ENCODE assay signal across 8 cellular contexts in the genomic region with DNA sequence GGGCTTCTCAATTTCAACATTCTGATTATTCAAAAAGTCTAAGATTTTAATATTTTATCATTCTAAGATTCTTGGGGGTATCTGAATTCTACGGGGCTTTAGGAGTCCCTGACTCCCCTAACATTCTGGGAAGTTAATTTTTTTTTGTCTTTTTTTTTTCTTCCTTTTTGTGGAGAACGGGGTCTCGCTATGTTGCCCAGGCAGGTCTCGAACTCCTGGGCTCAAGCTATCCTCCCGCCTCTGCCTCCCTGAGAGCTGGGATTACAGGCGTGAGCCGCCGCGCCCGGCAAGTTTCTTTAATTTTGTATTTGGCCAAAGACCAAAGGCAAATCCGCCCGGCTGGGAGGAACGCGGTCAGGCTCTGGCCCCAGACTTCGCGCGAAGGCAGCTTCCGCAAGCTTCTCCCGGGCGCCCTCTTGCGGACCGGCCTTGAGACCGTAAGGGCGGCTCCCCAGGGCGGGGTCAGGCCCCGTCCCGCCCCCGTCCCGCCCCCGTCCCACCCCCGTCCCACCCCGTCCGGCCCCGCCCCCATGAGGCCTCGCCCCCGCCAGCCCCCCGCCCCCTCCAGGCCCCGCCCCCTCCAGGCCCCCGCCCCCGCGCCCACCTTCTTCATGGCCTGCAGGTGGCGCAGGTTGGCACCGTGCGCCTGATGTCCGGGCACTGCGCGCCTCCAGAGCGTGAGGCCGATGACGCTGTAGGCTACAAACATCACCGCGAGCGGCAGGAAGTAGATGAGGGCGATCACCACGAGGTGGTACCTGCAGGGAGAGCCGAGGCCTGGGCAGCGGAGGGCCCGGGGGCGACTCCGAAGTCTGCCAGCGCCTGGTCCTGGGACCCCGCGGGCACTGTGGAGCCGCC. TPM values are rescaled to one million over a fixed set of nuclear protein-coding genes. Genes with fewer than 3 reads are reported as not detected.
DNase-seq lines count a peak whose midpoint lies in the region; ATAC-seq and TF ChIP-seq lines count a peak whose summit lies in the region.

No MANE protein-coding gene starts in this region.

- WGBS in lower leg skin, 2 donors, result 4 to 26% methylated on average over 5 to 38 of the region's 64 CpGs

- H3K36me3 ChIP-seq in CD4-positive, CD25-positive, alpha-beta regulatory T cell (ENCODE audit: control insufficient read depth, insufficient read depth, low read length), result peaks cover 5% of the 10 kb centered on the region

- peak; percentile 85 to 95 (median 90) for DNase-seq in CD4-positive, CD25-positive, alpha-beta regulatory T cell
- peak; percentile 33 for DNase-seq in NCI-H524 treated with DMSO at 0.1 percent for 48 hours (lab: John Stamatoyannopoulos, UW)
- DNase-seq in activated CD4-positive, alpha-beta T cell treated with anti-CD3 and anti-CD28 coated beads, Interleukin-2, amount 10 ng/mL, durations not matched to agents 7 days and 5 days, result peak; percentile 92
- DNase-seq in dedifferentiated amniotic fluid mesenchymal stem cell (ENCODE audit: extremely low spot score), result peak; percentile 94
- peak; percentile 92 to 99 for DNase-seq in lower leg skin (ENCODE audit: low spot score in 2 of 2)
- peak; percentile 87 to 88 for DNase-seq in stimulated activated CD4-positive, alpha-beta T cell treated with anti-CD3 and anti-CD28 coated beads, Interleukin-4, amount 100 ng/mL, for 4 hours

- H3K9me3 Mint-ChIP-seq in CD4-positive, CD25-positive, alpha-beta regulatory T cell, result no peaks in the 10 kb centered on the region
- H3K9me3 Mint-ChIP-seq in activated CD4-positive, alpha-beta T cell treated with anti-CD3 and anti-CD28 coated beads, Interleukin-2, amount 10 ng/mL, durations not matched to agents 7 days and 5 days, result no peaks in the 10 kb centered on the region

- TF ChIP-seq CTCF in lower leg skin (IDR thresholded peaks at IDR 0.05), result no peak

- no peaks in the 10 kb centered on the region for H3K27me3 Mint-ChIP-seq in CD4-positive, CD25-positive, alpha-beta regulatory T cell
- H3K27me3 Mint-ChIP-seq in activated CD4-positive, alpha-beta T cell treated with anti-CD3 and anti-CD28 coated beads, Interleukin-2, amount 10 ng/mL, durations not matched to agents 7 days and 5 days, result no peaks in the 10 kb centered on the region

- no peaks in the 10 kb centered on the region for H3K27me3 ChIP-seq in CD4-positive, CD25-positive, alpha-beta regulatory T cell (ENCODE audit: control insufficient read depth, insufficient read depth, low read length)

- H3K4me3 Mint-ChIP-seq in CD4-positive, CD25-positive, alpha-beta regulatory T cell, result peak overlapping the region; percentile 43 to 89 (median 74)
- H3K4me3 Mint-ChIP-seq in activated CD4-positive, alpha-beta T cell treated with anti-CD3 and anti-CD28 coated beads, Interleukin-2, amount 10 ng/mL, durations not matched to agents 7 days and 5 days, result peak overlapping the region; percentile 63

- H3K27ac Mint-ChIP-seq in CD4-positive, CD25-positive, alpha-beta regulatory T cell, result peak overlapping the region; percentile 83 to 90 (median 90)
- peak overlapping the region; percentile 88 for H3K27ac Mint-ChIP-seq in activated CD4-positive, alpha-beta T cell treated with anti-CD3 and anti-CD28 coated beads, Interleukin-2, amount 10 ng/mL, durations not matched to agents 7 days and 5 days

- H3K4me3 ChIP-seq in CD4-positive, CD25-positive, alpha-beta regulatory T cell (ENCODE audit: low read depth, low read length), result no peak overlapping the region
- H3K4me3 ChIP-seq in lower leg skin (ENCODE audit: low read depth, poor library complexity, severe bottlenecking), result no peak overlapping the region

- H3K27ac ChIP-seq in CD4-positive, CD25-positive, alpha-beta regulatory T cell (ENCODE audit: insufficient read depth, low read length, poor library complexity, severe bottlenecking), result peak overlapping the region; percentile 91

- peaks cover 0 to 35% (median 12%) of the 10 kb centered on the region in 4 donors for H3K4me1 Mint-ChIP-seq in CD4-positive, CD25-positive, alpha-beta regulatory T cell
- peaks cover 26% of the 10 kb centered on the region for H3K4me1 Mint-ChIP-seq in activated CD4-positive, alpha-beta T cell treated with anti-CD3 and anti-CD28 coated beads, Interleukin-2, amount 10 ng/mL, durations not matched to agents 7 days and 5 days

- POLR2A ChIA-PET in activated CD4-positive, alpha-beta T cell treated with anti-CD3 and anti-CD28 coated beads, Interleukin-2, amount 10 ng/mL, durations not matched to agents 7 days and 5 days (lab: Charles Lee), result no interaction called here

- intact Hi-C loops in lower leg skin (cut with DNase I; ENCODE audit: low total_unique reads), result loop anchor here (10.0 kb wide), 1 partner anchor 226 kb away; a partner anchor contains a TSS

- peaks cover 15% of the 10 kb centered on the region for H3K4me1 ChIP-seq in CD4-positive, CD25-positive, alpha-beta regulatory T cell (ENCODE audit: control insufficient read depth, insufficient read depth, low read length, poor library complexity, severe bottlenecking)

- peaks cover 4% of the 10 kb centered on the region for H3K36me3 Mint-ChIP-seq in CD4-positive, CD25-positive, alpha-beta regulatory T cell
- H3K36me3 Mint-ChIP-seq in activated CD4-positive, alpha-beta T cell treated with anti-CD3 and anti-CD28 coated beads, Interleukin-2, amount 10 ng/mL, durations not matched to agents 7 days and 5 days (ENCODE audit: low read depth), result peaks cover 2% of the 10 kb centered on the region

- peak; percentile 93 for ATAC-seq in CD4-positive, CD25-positive, alpha-beta regulatory T cell (ENCODE audit: low read depth in 2 of 2)
- ATAC-seq in GM19328 (IDR thresholded peaks at IDR 0.05; ENCODE audit: unreplicated experiment) (peak; percentile 74), HG03460 (IDR thresholded peaks at IDR 0.05; ENCODE audit: unreplicated experiment) (peak; percentile 83)

- no peaks in the 10 kb centered on the region for H3K9me3 ChIP-seq in CD4-positive, CD25-positive, alpha-beta regulatory T cell (ENCODE audit: control insufficient read depth in 2 of 2, low read length in 2 of 2)

- no peak for TF ChIP-seq POLR2A in lower leg skin (IDR thresholded peaks at IDR 0.05)

- CTCF ChIA-PET in activated CD4-positive, alpha-beta T cell treated with anti-CD3 and anti-CD28 coated beads, Interleukin-2, amount 10 ng/mL, durations not matched to agents 7 days and 5 days (lab: Charles Lee), result interaction anchor here (0.5 to 5.9 kb wide), 38 partner anchors 10 to 997 kb away, joined by 3 to 37 read pairs (median 4); a partner anchor contains a TSS

RNA-seq across cellular contexts. Expression of a gene that starts 8.2 kb away (rescaled TPM):
- total RNA-seq in CD4-positive, CD25-positive, alpha-beta regulatory T cell, result not detected
- polyA plus RNA-seq in CD4-positive, CD25-positive, alpha-beta regulatory T cell, result under 1 TPM in 2 of 4 donors, not detected in 2; 0.13 to 0.14 TPM
- not detected for total RNA-seq in activated CD4-positive, alpha-beta T cell treated with anti-CD3 and anti-CD28 coated beads, Interleukin-2, amount 10 ng/mL, durations not matched to agents 7 days and 5 days
- 1 to 10 TPM in 2 of 4 donors, under 1 TPM in 1, not detected in 1; 0.29 to 1.8 (median 1.7) TPM for total RNA-seq in lower leg skin

RNA-seq across cellular contexts. Expression of a gene that starts 42.7 kb away (rescaled TPM):
- total RNA-seq in CD4-positive, CD25-positive, alpha-beta regulatory T cell, result 4.3 TPM
- polyA plus RNA-seq in CD4-positive, CD25-positive, alpha-beta regulatory T cell, result 1 to 10 TPM; 1.5 to 6.0 (median 3.1) TPM
- 1 to 10 TPM; 3.6 to 4.2 TPM for total RNA-seq in activated CD4-positive, alpha-beta T cell treated with anti-CD3 and anti-CD28 coated beads, Interleukin-2, amount 10 ng/mL, durations not matched to agents 7 days and 5 days
- total RNA-seq in lower leg skin, result 10 to 100 TPM in 3 of 4 donors, 1 to 10 TPM in 1; 5.9 to 47.7 (median 13.0) TPM

Comparison
In these comparisons a context has a peak if more than half of its experiments do, and no peak if none do; other contexts are left out.
1. DNase-seq: peak in every context shown above with its lines; median percentile 96 in lower leg skin; 94 in dedifferentiated amniotic fluid mesenchymal stem cell; 92 in activated CD4-positive, alpha-beta T cell treated with anti-CD3 and anti-CD28 coated beads, Interleukin-2, amount 10 ng/mL, durations not matched to agents 7 days and 5 days; 90 in CD4-positive, CD25-positive, alpha-beta regulatory T cell; 88 in stimulated activated CD4-positive, alpha-beta T cell treated with anti-CD3 and anti-CD28 coated beads, Interleukin-4, amount 100 ng/mL, for 4 hours; 33 in NCI-H524 treated with DMSO at 0.1 percent for 48 hours.